26 cellular contexts compared by ENCODE assay signal in the genomic region with DNA sequence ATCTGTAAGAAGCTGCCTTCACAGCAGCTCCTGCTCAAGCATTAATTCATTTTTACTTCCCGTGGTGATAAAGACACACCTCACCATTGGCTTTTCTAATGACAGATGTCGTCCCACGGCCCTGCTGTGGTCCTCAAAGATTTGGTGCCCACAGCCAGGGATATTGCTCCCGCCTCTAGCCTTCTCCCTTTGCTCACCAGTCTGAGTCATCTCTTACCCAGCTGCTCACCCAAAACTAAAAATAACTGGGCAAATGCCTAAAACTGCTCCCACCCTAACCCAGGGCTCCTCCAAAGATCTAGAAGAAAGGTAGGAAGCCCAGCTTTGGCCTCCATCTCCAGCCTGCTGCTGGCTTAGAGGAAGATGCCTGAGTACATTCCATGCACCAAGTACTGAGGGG.
DNase-seq lines count a peak whose midpoint lies in the region; ATAC-seq and TF ChIP-seq lines count a peak whose summit lies in the region.
"Had no signal": no experiment of that assay in that cellular context is flagged by ENCODE, and none has a peak within 500 bp of the region (broad histone marks: within the 10 kb centered on the region; RNA-seq: fewer than 3 reads in every experiment).

No MANE protein-coding gene starts in this region.

- H3K36me3 Mint-ChIP-seq in osteocyte (ENCODE audit: unreplicated experiment) (no peaks in the 10 kb centered on the region), immature natural killer cell (no peaks in the 10 kb centered on the region)
- H3K36me3 Mint-ChIP-seq: CD14-positive monocyte; CD4-positive, alpha-beta memory T cell; CD4-positive, CD25-positive, alpha-beta regulatory T cell; CD8-positive, alpha-beta memory T cell had no signal

- no peak overlapping the region for H3K4me3 Mint-ChIP-seq in osteocyte (ENCODE audit: unreplicated experiment)
- no peak overlapping the region for H3K4me3 Mint-ChIP-seq in immature natural killer cell
- H3K4me3 Mint-ChIP-seq: CD14-positive monocyte; CD4-positive, alpha-beta memory T cell; CD4-positive, CD25-positive, alpha-beta regulatory T cell; CD8-positive, alpha-beta memory T cell had no signal

- H3K27me3 ChIP-seq in SJCRH30 (no peaks in the 10 kb centered on the region), stomach (peaks cover 0 to 7% (median 0%) of the 10 kb centered on the region in 3 donors), thyroid gland (no peaks in the 10 kb centered on the region)
- H3K27me3 ChIP-seq: BE2C, BLaER1 had no signal

- intact Hi-C loops in stomach (cut with DNase I; ENCODE audit: low total_unique reads): no loop called here
- intact Hi-C loops in thyroid gland (cut with DNase I): no loop called here

- DNase-seq in SJCRH30: peak; percentile 14 to 44
- DNase-seq in osteocyte (ENCODE audit: extremely low spot score, unreplicated experiment): peak; percentile 63
- peak; percentile 4 for DNase-seq in stomach
- DNase-seq in thyroid gland: no peak
- no peak for DNase-seq in stimulated activated CD4-positive, alpha-beta T cell treated with anti-CD3 and anti-CD28 coated beads, Interleukin-2, amount 100 ng/mL, for 48 hours
- no peak for DNase-seq in immature natural killer cell
- DNase-seq: 8988T; ACHN; BE2C; C1 segment of cervical spinal cord; CD4-positive, alpha-beta memory T cell; CD4-positive, CD25-positive, alpha-beta regulatory T cell; CD8-positive, alpha-beta memory T cell; COR-L47; DMS 273 treated with DMSO at 0.1 percent for 48 hours; DMS153; DMS53; DMS79; DND-41; EL; GDM1 had no signal

- peaks cover 10% of the 10 kb centered on the region for H3K4me1 ChIP-seq in SJCRH30
- H3K4me1 ChIP-seq in stomach: peaks cover 0 to 11% (median 0%) of the 10 kb centered on the region in 4 donors
- H3K4me1 ChIP-seq in thyroid gland: peaks cover 31 to 45% of the 10 kb centered on the region in 2 donors
- H3K4me1 ChIP-seq: BE2C had no signal

- TF ChIP-seq POLR2A in stomach (IDR thresholded peaks at IDR 0.05) (no peak), thyroid gland (IDR thresholded peaks at IDR 0.05) (no peak)

- H3K36me3 ChIP-seq in SJCRH30 (no peaks in the 10 kb centered on the region), stomach (no peaks in the 10 kb centered on the region), thyroid gland (no peaks in the 10 kb centered on the region)
- H3K36me3 ChIP-seq: BE2C, BLaER1 had no signal

- TF ChIP-seq CTCF in osteocyte (IDR thresholded peaks at IDR 0.05): no peak
- no peak for TF ChIP-seq CTCF in stomach (IDR thresholded peaks at IDR 0.05)
- no peak for TF ChIP-seq CTCF in thyroid gland (IDR thresholded peaks at IDR 0.05)

- H3K27ac ChIP-seq in SJCRH30 (no peak overlapping the region), stomach (no peak overlapping the region), thyroid gland (peak overlapping the region; percentile 70 to 92 (median 80))
- H3K27ac ChIP-seq: BLaER1 had no signal

- no peak for TF ChIP-seq EP300 in stomach (IDR thresholded peaks at IDR 0.05)

- H3K27me3 Mint-ChIP-seq in osteocyte (ENCODE audit: unreplicated experiment): no peaks in the 10 kb centered on the region
- peaks cover 0 to 7% (median 2%) of the 10 kb centered on the region in 3 donors for H3K27me3 Mint-ChIP-seq in immature natural killer cell (ENCODE audit: low read depth in 3 of 3)

- 76 to 91% (median 81%) methylated on average over 4 of the region's 4 CpGs for WGBS in stomach, 5 donors
- WGBS in thyroid gland, 2 donors: 89 to 91% methylated on average over 4 of the region's 4 CpGs

- H3K9me3 Mint-ChIP-seq in osteocyte (ENCODE audit: unreplicated experiment) (peaks cover 35% of the 10 kb centered on the region), immature natural killer cell (peaks cover 0 to 1% (median 0%) of the 10 kb centered on the region in 6 donors)

- H3K4me1 Mint-ChIP-seq in osteocyte (ENCODE audit: unreplicated experiment): no peaks in the 10 kb centered on the region
- no peaks in the 10 kb centered on the region for H3K4me1 Mint-ChIP-seq in immature natural killer cell
- H3K4me1 Mint-ChIP-seq: CD14-positive monocyte; CD4-positive, alpha-beta memory T cell; CD4-positive, CD25-positive, alpha-beta regulatory T cell; CD8-positive, alpha-beta memory T cell had no signal

- ATAC-seq in GM21360 (IDR thresholded peaks at IDR 0.05; ENCODE audit: unreplicated experiment) (no peak), HG03045 (IDR thresholded peaks at IDR 0.05; ENCODE audit: unreplicated experiment) (no peak)
- ATAC-seq: GM12878 had no signal

- no peaks in the 10 kb centered on the region for H3K9me3 ChIP-seq in SJCRH30 (replicated peaks)
- no peaks in the 10 kb centered on the region for H3K9me3 ChIP-seq in stomach
- H3K9me3 ChIP-seq in thyroid gland: no peaks in the 10 kb centered on the region
- H3K9me3 ChIP-seq: BE2C, BLaER1 had no signal

- no peak overlapping the region for H3K4me3 ChIP-seq in SJCRH30
- H3K4me3 ChIP-seq in stomach: no peak overlapping the region
- H3K4me3 ChIP-seq in thyroid gland (replicated peaks in 1 of 3): no peak overlapping the region
- H3K4me3 ChIP-seq: BLaER1, GM12878 had no signal

- H3K27ac Mint-ChIP-seq in osteocyte (ENCODE audit: unreplicated experiment) (no peak overlapping the region), immature natural killer cell (no peak overlapping the region)
- H3K27ac Mint-ChIP-seq: CD14-positive monocyte; CD4-positive, alpha-beta memory T cell; CD4-positive, CD25-positive, alpha-beta regulatory T cell; CD8-positive, alpha-beta memory T cell had no signal

Comparison
In these comparisons a context has a peak if more than half of its experiments do, and no peak if none do; other contexts are left out.
1. DNase-seq: peak in SJCRH30 (2 of 2), osteocyte (single experiment) and stomach (single experiment); none in thyroid gland (0 of 2), stimulated activated CD4-positive, alpha-beta T cell treated with anti-CD3 and anti-CD28 coated beads, Interleukin-2, amount 100 ng/mL, for 48 hours (0 of 2) and immature natural killer cell (0 of 3).
2. H3K27ac ChIP-seq: peak in thyroid gland (3 of 3); none in SJCRH30 (single experiment) and stomach (0 of 5).